Comparison of ENCODE assay signal across 9 cellular contexts in genomic region chr2:108616731-108617161, GRCh38.
A peak's percentile ranks its signal among the peaks of the same experiment; 100 is the strongest.
DNase-seq lines count a peak whose midpoint lies in the region; FAIRE-seq and TF ChIP-seq lines count a peak whose summit lies in the region.
"Had no signal": no experiment of that assay in that cellular context is flagged by ENCODE, and none has a peak within 500 bp of the region (broad histone marks: within the 10 kb centered on the region; RNA-seq: fewer than 3 reads in every experiment).

No MANE protein-coding gene starts in this region.

- POLR2A ChIA-PET in CD8-positive, alpha-beta memory T cell (lab: Charles Lee) = interaction anchor here (0.5 kb wide), 1 partner anchor 11 kb away, joined by 3 read pairs; no protein-coding TSS in a partner anchor

- peaks cover 0 to 4% (median 3%) of the 10 kb centered on the region in 3 donors for H3K36me3 Mint-ChIP-seq in CD8-positive, alpha-beta memory T cell

- intact Hi-C loops in testis (cut with DNase I; ENCODE audit: low total_unique reads) = no loop called here

- H3K27me3 Mint-ChIP-seq in CD8-positive, alpha-beta memory T cell = no peaks in the 10 kb centered on the region

- H3K4me3 Mint-ChIP-seq in CD8-positive, alpha-beta memory T cell = no peak overlapping the region

- H3K9me3 Mint-ChIP-seq in CD8-positive, alpha-beta memory T cell = no peaks in the 10 kb centered on the region

- no peaks in the 10 kb centered on the region for H4K20me1 ChIP-seq in Loucy (ENCODE audit: insufficient read depth, low read length, poor library complexity, severe bottlenecking)

- no peak overlapping the region for H3K4me3 ChIP-seq in CD8-positive, alpha-beta memory T cell (ENCODE audit: low read length)
- peak overlapping the region; percentile 21 for H3K4me3 ChIP-seq in Loucy (ENCODE audit: low read length, poor library complexity, severe bottlenecking)
- H3K4me3 ChIP-seq in testis = no peak overlapping the region

- TF ChIP-seq CTCF in Loucy (conservative IDR thresholded peaks at IDR 0.05; ENCODE audit: low read length) = no peak
- no peak for TF ChIP-seq CTCF in testis (IDR thresholded peaks at IDR 0.05)

- H3K36me3 ChIP-seq in CD8-positive, alpha-beta memory T cell (ENCODE audit: insufficient read depth, low read length) = no peaks in the 10 kb centered on the region
- H3K36me3 ChIP-seq in Loucy (ENCODE audit: insufficient read depth, low read length) (no peaks in the 10 kb centered on the region), testis (ENCODE audit: low read depth, missing control alignments) (no peaks in the 10 kb centered on the region)

- H2AFZ ChIP-seq in Loucy (ENCODE audit: low read length) = no peak overlapping the region

- H3K4me2 ChIP-seq in Loucy (ENCODE audit: low read depth, low read length, poor library complexity, severe bottlenecking) = peak overlapping the region; percentile 80

- H3K27ac Mint-ChIP-seq in CD8-positive, alpha-beta memory T cell = peak overlapping the region in 5 of 8 donors; percentile 13 to 51 (median 24)

- CTCF ChIA-PET in CD8-positive, alpha-beta memory T cell (lab: Charles Lee) = interaction anchor here (0.8 to 10.3 kb wide), 5 partner anchors 10 to 33 kb away, joined by 3 to 164 read pairs (median 5); no protein-coding TSS in a partner anchor

- H3K9me2 ChIP-seq in Loucy (replicated peaks; ENCODE audit: low read depth, low read length) = no peaks in the 10 kb centered on the region

- peaks cover 88% of the 10 kb centered on the region for H3K4me1 ChIP-seq in CD8-positive, alpha-beta memory T cell (ENCODE audit: insufficient read depth, low read length)
- H3K4me1 ChIP-seq in Loucy (ENCODE audit: insufficient read depth, low read length, poor library complexity, severe bottlenecking) = peaks cover 89% of the 10 kb centered on the region
- H3K4me1 ChIP-seq in testis = peaks cover 32% of the 10 kb centered on the region

- H3K27ac ChIP-seq in CD8-positive, alpha-beta memory T cell (ENCODE audit: low read depth, low read length) = no peak overlapping the region
- H3K27ac ChIP-seq in testis = no peak overlapping the region

- H3K9ac ChIP-seq in Loucy (ENCODE audit: low read depth, low read length, poor library complexity, severe bottlenecking) = peak overlapping the region; percentile 80

- H3K4me1 Mint-ChIP-seq in CD8-positive, alpha-beta memory T cell = peaks cover 81 to 100% (median 94%) of the 10 kb centered on the region in 3 donors

- H3K9me3 ChIP-seq in CD8-positive, alpha-beta memory T cell (ENCODE audit: low read length) = no peaks in the 10 kb centered on the region
- H3K9me3 ChIP-seq in Loucy (ENCODE audit: insufficient read depth, low read depth, low read length) (no peaks in the 10 kb centered on the region), testis (no peaks in the 10 kb centered on the region)

- peaks cover 24% of the 10 kb centered on the region for H3F3A ChIP-seq in Loucy (ENCODE audit: low read depth)

- peak; percentile 85 for FAIRE-seq in islet of Langerhans (lab: Jason Lieb, UNC)
- FAIRE-seq in H54 (lab: Jason Lieb, UNC) = no peak

- H3K27me3 ChIP-seq in CD8-positive, alpha-beta memory T cell (ENCODE audit: insufficient read depth, low read length, poor library complexity, severe bottlenecking) = no peaks in the 10 kb centered on the region
- H3K27me3 ChIP-seq in Loucy (ENCODE audit: insufficient read depth, low read length, poor library complexity, severe bottlenecking) = no peaks in the 10 kb centered on the region
- no peaks in the 10 kb centered on the region for H3K27me3 ChIP-seq in testis

- 33% methylated on average over 3 of the region's 3 CpGs for WGBS in testis, 2 donors

- DNase-seq in CD8-positive, alpha-beta memory T cell = no peak
- DNase-seq in SHP77 treated with DMSO at 0.1 percent for 48 hours (lab: John Stamatoyannopoulos, UW) (peak; percentile 46), H54 (ENCODE audit: insufficient read length, low spot score) (no peak), CD1c-positive myeloid dendritic cell (ENCODE audit: extremely low spot score) (no peak), testis (no peak)
- no peak for DNase-seq in activated CD4-positive, alpha-beta T cell treated with anti-CD3 and anti-CD28 coated beads for 4 hours
- DNase-seq: left ventricle myocardium superior had no signal

- TF ChIP-seq POLR2A in H54 (IDR thresholded peaks at IDR 0.05; ENCODE audit: low read depth, low read length) = no peak
- no peak for TF ChIP-seq POLR2A in testis (IDR thresholded peaks at IDR 0.05)

- H3K79me2 ChIP-seq in Loucy (ENCODE audit: insufficient read depth, low read length) = peaks cover 86% of the 10 kb centered on the region
